ENCODE assay signal across 11 cellular contexts in the genomic region with DNA sequence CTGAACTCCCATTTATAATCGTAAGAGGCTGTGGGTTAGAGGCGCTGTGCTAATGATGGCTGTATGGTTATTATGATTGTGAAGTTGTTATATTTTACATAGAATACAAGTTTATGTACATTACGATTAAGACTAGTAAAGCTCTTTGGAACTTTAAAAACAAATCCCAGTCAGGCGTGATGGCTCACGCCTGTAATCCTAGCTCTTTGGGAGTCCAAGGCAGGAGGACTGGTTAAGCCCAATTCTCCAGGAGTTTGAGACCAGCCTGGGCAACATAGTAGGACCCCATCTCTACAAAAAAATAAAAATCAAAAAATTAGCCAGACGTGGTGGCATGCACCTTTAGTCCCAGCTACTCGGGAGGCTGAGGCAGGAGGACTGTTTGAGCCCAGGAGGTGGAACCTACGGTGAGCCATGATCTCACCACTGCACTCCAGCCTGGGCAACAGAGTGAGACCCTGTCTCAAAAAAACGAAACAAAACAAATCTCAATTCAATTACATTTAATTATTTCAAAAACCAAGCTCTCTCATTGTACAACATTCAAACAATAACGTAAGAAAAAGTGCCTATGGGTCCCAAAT. TPM values are rescaled to one million over a fixed set of nuclear protein-coding genes. Genes with fewer than 3 reads are reported as not detected.
DNase-seq lines count a peak whose midpoint lies in the region; ATAC-seq and TF ChIP-seq lines count a peak whose summit lies in the region.
"Had no signal": no experiment of that assay in that cellular context is flagged by ENCODE, and none has a peak within 500 bp of the region (broad histone marks: within the 10 kb centered on the region; RNA-seq: fewer than 3 reads in every experiment).

No MANE protein-coding gene starts in this region.

- POLR2A ChIA-PET in T-cell (lab: Charles Lee), result interaction anchor here in 1 of 2 donors (0.6 kb wide), 2 partner anchors 54 to 165 kb away, joined by 3 to 16 read pairs; no protein-coding TSS in a partner anchor

- peaks cover 0 to 21% (median 8%) of the 10 kb centered on the region in 4 donors for H3K4me1 ChIP-seq in transverse colon
- H3K4me1 ChIP-seq: SJCRH30, uterus had no signal

- H3K4me1 Mint-ChIP-seq in activated naive CD4-positive, alpha-beta T cell treated with anti-CD3 and anti-CD28 coated beads, Interleukin-2, amount 10 ng/mL, durations not matched to agents 7 days and 5 days, result peaks cover 50% of the 10 kb centered on the region
- H3K4me1 Mint-ChIP-seq in T-cell, result peaks cover 24 to 44% (median 35%) of the 10 kb centered on the region in 3 donors

- H3K27me3 Mint-ChIP-seq in activated naive CD4-positive, alpha-beta T cell treated with anti-CD3 and anti-CD28 coated beads, Interleukin-2, amount 10 ng/mL, durations not matched to agents 7 days and 5 days, result no peaks in the 10 kb centered on the region
- no peaks in the 10 kb centered on the region for H3K27me3 Mint-ChIP-seq in T-cell

- ATAC-seq in T-cell (replicated peaks in 1 of 4) (no peak), HG03439 (IDR thresholded peaks at IDR 0.05; ENCODE audit: unreplicated experiment) (no peak)

- H3K36me3 ChIP-seq in transverse colon, result no peaks in the 10 kb centered on the region
- H3K36me3 ChIP-seq: SJCRH30, uterus had no signal

- peak overlapping the region; percentile 89 for H3K27ac Mint-ChIP-seq in activated naive CD4-positive, alpha-beta T cell treated with anti-CD3 and anti-CD28 coated beads, Interleukin-2, amount 10 ng/mL, durations not matched to agents 7 days and 5 days
- peak overlapping the region; percentile 88 to 93 for H3K27ac Mint-ChIP-seq in T-cell

- TF ChIP-seq EP300 in transverse colon (IDR thresholded peaks at IDR 0.05; ENCODE audit: low read depth), result no peak

- H3K36me3 Mint-ChIP-seq in activated naive CD4-positive, alpha-beta T cell treated with anti-CD3 and anti-CD28 coated beads, Interleukin-2, amount 10 ng/mL, durations not matched to agents 7 days and 5 days, result peaks cover 31% of the 10 kb centered on the region
- H3K36me3 Mint-ChIP-seq in T-cell, result peaks cover 3% of the 10 kb centered on the region

- 91 to 92% methylated on average over 7 to 10 of the region's 10 CpGs for WGBS in transverse colon (ENCODE audit: low coverage in 1 of 2), 2 donors

- intact Hi-C loops in transverse colon (cut with DNase I; ENCODE audit: low total_unique reads), result no loop called here

- H3K27me3 ChIP-seq in transverse colon, result no peaks in the 10 kb centered on the region
- H3K27me3 ChIP-seq: SJCRH30, uterus had no signal

- CTCF ChIA-PET in activated naive CD4-positive, alpha-beta T cell treated with anti-CD3 and anti-CD28 coated beads, Interleukin-2, amount 10 ng/mL, durations not matched to agents 7 days and 5 days (lab: Charles Lee), result interaction anchor here (0.7 to 9.6 kb wide), 8 partner anchors 11 to 71 kb away, joined by 3 to 105 read pairs (median 6); a partner anchor contains a TSS
- CTCF ChIA-PET in T-cell (lab: Charles Lee), result interaction anchor here (0.6 to 2.8 kb wide), 7 partner anchors 21 to 450 kb away, joined by 3 to 22 read pairs (median 4); no protein-coding TSS in a partner anchor

- TF ChIP-seq POLR2A in transverse colon (IDR thresholded peaks at IDR 0.05), result no peak

- H3K4me3 Mint-ChIP-seq in activated naive CD4-positive, alpha-beta T cell treated with anti-CD3 and anti-CD28 coated beads, Interleukin-2, amount 10 ng/mL, durations not matched to agents 7 days and 5 days, result peak overlapping the region; percentile 31
- peak overlapping the region in 1 of 3 donors; percentile 57 for H3K4me3 Mint-ChIP-seq in T-cell

- TF ChIP-seq CTCF in epithelial cell of esophagus (IDR thresholded peaks at IDR 0.05; ENCODE audit: insufficient read depth, low read depth, low read length, missing control alignments) (no peak), transverse colon (IDR thresholded peaks at IDR 0.05) (no peak)

- H3K4me3 ChIP-seq in epithelial cell of esophagus (ENCODE audit: low read length) (peak overlapping the region; percentile 28), transverse colon (no peak overlapping the region)
- H3K4me3 ChIP-seq: SJCRH30, uterus had no signal

- in situ Hi-C loops in transverse colon (cut with MboI; ENCODE audit: low pct_ligation_motif_present in 1 of 4, low pct_unique_long_range_greater_than_20kb in 1 of 4, low sequenced_read_pairs in 3 of 4), result loop anchor here in 1 of 4 donors (25.0 kb wide), 1 partner anchor 340 kb away; no protein-coding TSS in a partner anchor

- no peaks in the 10 kb centered on the region for H3K9me3 Mint-ChIP-seq in activated naive CD4-positive, alpha-beta T cell treated with anti-CD3 and anti-CD28 coated beads, Interleukin-2, amount 10 ng/mL, durations not matched to agents 7 days and 5 days
- no peaks in the 10 kb centered on the region for H3K9me3 Mint-ChIP-seq in T-cell

- DNase-seq in activated naive CD4-positive, alpha-beta T cell treated with anti-CD3 and anti-CD28 coated beads, Interleukin-2, amount 10 ng/mL, durations not matched to agents 7 days and 5 days, result no peak
- DNase-seq in activated naive CD4-positive, alpha-beta T cell treated with Interleukin-2 at 50 U/mL for 16 hours, result no peak
- DNase-seq in T-cell (no peak), epithelial cell of esophagus (ENCODE audit: low read depth) (no peak), transverse colon (no peak), SIG-M5 (lab: John Stamatoyannopoulos, UW) (no peak), NCI-H1417 (lab: John Stamatoyannopoulos, UW) (no peak)
- DNase-seq: NCI-H446, SJCRH30, uterus had no signal

- H3K9me3 ChIP-seq in transverse colon, result no peaks in the 10 kb centered on the region
- H3K9me3 ChIP-seq: SJCRH30, uterus had no signal

- H3K27ac ChIP-seq in transverse colon, result peak overlapping the region; percentile 73 to 83 (median 78)
- H3K27ac ChIP-seq: SJCRH30, uterus had no signal

RNA-seq across cellular contexts. Expression of a gene that starts 23.9 kb away (rescaled TPM):
- 10 to 100 TPM; 56.7 to 62.5 (median 60.3) TPM for total RNA-seq in T-cell
- 10 to 100 TPM; 41.5 to 97.3 (median 55.5) TPM for total RNA-seq in transverse colon

RNA-seq across cellular contexts. Expression of a gene that starts 41.6 kb away (rescaled TPM):
- 1,000 to 10,000 TPM; 1,423 to 1,890 (median 1,689) TPM for total RNA-seq in T-cell
- total RNA-seq in transverse colon, result 1,000 to 10,000 TPM; 1,619 to 4,787 (median 3,693) TPM
